Comparison of ENCODE assay signal across 1 cellular context in genomic region chr13:30697177-30697953, GRCh38.
TF ChIP-seq lines count a peak whose summit lies in the region.

No MANE protein-coding gene starts in this region.

TF ChIP-seq in H1, 55 proteins besides CTCF, POLR2A, EP300 and RAD21 (continued from another document):
- TF ChIP-seq POLR2AphosphoS5 (IDR thresholded peaks at IDR 0.05; ENCODE audit: low read depth, low read length), result no peak
- no peak for TF ChIP-seq MAFK (IDR thresholded peaks at IDR 0.05; ENCODE audit: low read depth, low read length)
- no peak for TF ChIP-seq HDAC6 (IDR thresholded peaks at IDR 0.05; ENCODE audit: low read depth, low read length)
- TF ChIP-seq EZH2 (IDR thresholded peaks at IDR 0.05; ENCODE audit: low read depth, low read length, severe bottlenecking), result no peak
- no peak for TF ChIP-seq CHD2 (IDR thresholded peaks at IDR 0.05; ENCODE audit: low read length)
- no peak for TF ChIP-seq CBX8 (IDR thresholded peaks at IDR 0.05; ENCODE audit: borderline replicate concordance, low read depth, low read length)
- no peak for TF ChIP-seq SP2 (IDR thresholded peaks at IDR 0.05; ENCODE audit: low read length)
- TF ChIP-seq TEAD4 (IDR thresholded peaks at IDR 0.05; ENCODE audit: low read depth, low read length), result no peak
- no peak for TF ChIP-seq E2F6 (IDR thresholded peaks at IDR 0.05)
- no peak for TF ChIP-seq SIX5 (IDR thresholded peaks at IDR 0.05; ENCODE audit: low read depth, low read length)
- TF ChIP-seq SP1 (IDR thresholded peaks at IDR 0.05; ENCODE audit: low read depth, low read length), result no peak
- TF ChIP-seq ATF2 (IDR thresholded peaks at IDR 0.05; ENCODE audit: low read length), result no peak
- TF ChIP-seq KDM1A (IDR thresholded peaks at IDR 0.05; ENCODE audit: borderline replicate concordance, low read length), result no peak
- TF ChIP-seq POU5F1 (IDR thresholded peaks at IDR 0.05; ENCODE audit: low read depth, low read length), result no peak
- TF ChIP-seq CHD7 (IDR thresholded peaks at IDR 0.05; ENCODE audit: insufficient replicate concordance, low read length), result no peak
